Comparison of ENCODE assay signal across 14 cellular contexts in the genomic region with DNA sequence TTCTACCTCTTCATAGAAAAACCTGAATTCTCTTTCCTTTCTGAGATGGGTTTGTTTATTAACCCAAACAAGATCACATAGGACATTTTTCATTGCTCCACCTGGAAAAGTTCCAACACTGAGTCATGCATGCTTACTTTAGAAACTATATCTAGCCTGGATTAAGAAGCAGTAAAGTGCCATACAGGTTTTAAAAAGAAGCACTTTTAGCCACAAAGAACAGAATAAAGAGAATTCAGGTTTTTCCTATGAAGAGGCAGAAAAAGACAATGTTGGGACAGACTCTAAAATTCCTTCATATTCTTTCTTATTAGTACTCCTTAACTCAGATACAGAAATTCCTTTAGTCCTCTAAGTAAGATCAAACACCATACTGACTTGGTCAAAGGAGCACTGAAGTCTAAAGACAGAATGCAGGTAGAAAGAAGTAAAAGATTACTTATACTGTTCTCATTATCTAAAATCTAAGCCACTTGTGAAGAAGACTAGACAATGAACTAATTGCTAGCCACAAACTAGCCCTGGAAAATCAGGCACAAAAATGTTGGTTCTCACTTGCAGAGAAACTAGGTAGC.
A peak's percentile ranks its signal among the peaks of the same experiment; 100 is the strongest.
DNase-seq lines count a peak whose midpoint lies in the region; ATAC-seq and TF ChIP-seq lines count a peak whose summit lies in the region.
"Had no signal": no experiment of that assay in that cellular context is flagged by ENCODE, and none has a peak within 500 bp of the region (broad histone marks: within the 10 kb centered on the region; RNA-seq: fewer than 3 reads in every experiment).

No MANE protein-coding gene starts in this region.

- peak; percentile 73 to 94 (median 80) for ATAC-seq in right lobe of liver
- ATAC-seq in HG02623 (IDR thresholded peaks at IDR 0.05; ENCODE audit: unreplicated experiment): no peak
- ATAC-seq in upper lobe of right lung: no peak
- ATAC-seq: Panc1 had no signal

- no peak for TF ChIP-seq EP300 in tibial nerve (IDR thresholded peaks at IDR 0.05)

- H3K4me3 ChIP-seq in A673 (ENCODE audit: low read depth, low read length, poor library complexity, severe bottlenecking) (no peak overlapping the region), right lobe of liver (no peak overlapping the region), tibial nerve (no peak overlapping the region), upper lobe of right lung (no peak overlapping the region)
- H3K4me3 ChIP-seq: BLaER1 treated with 17β-estradiol and CSF1 and Interleukin-3, amounts not matched to agents 10 nM and 100 nM; lung had no signal

- H3K27ac ChIP-seq in A673 (ENCODE audit: low read depth, low read length, poor library complexity, severe bottlenecking) (no peak overlapping the region), right lobe of liver (no peak overlapping the region), tibial nerve (peak overlapping the region in 2 of 4 donors; percentile 2 to 18), upper lobe of right lung (no peak overlapping the region)
- H3K27ac ChIP-seq: BLaER1 treated with 17β-estradiol and CSF1 and Interleukin-3, amounts not matched to agents 10 nM and 100 nM had no signal

- no peaks in the 10 kb centered on the region for H3K9me3 ChIP-seq in A673 (ENCODE audit: low read depth, low read length, poor library complexity, severe bottlenecking)
- H3K9me3 ChIP-seq in right lobe of liver: no peaks in the 10 kb centered on the region
- H3K9me3 ChIP-seq in tibial nerve: no peaks in the 10 kb centered on the region
- H3K9me3 ChIP-seq in upper lobe of right lung: no peaks in the 10 kb centered on the region
- H3K9me3 ChIP-seq: BLaER1 treated with 17β-estradiol and CSF1 and Interleukin-3, amounts not matched to agents 10 nM and 100 nM had no signal

- no peak overlapping the region for H3K4me3 Mint-ChIP-seq in chondrocyte (ENCODE audit: unreplicated experiment)
- H3K4me3 Mint-ChIP-seq: activated CD4-positive, alpha-beta T cell treated with anti-CD3 and anti-CD28 coated beads, Interleukin-2, amount 10 ng/mL, durations not matched to agents 7 days and 5 days; central memory CD8-positive, alpha-beta T cell had no signal

- BruUV-seq in A673 (replicated peaks; lab: Mats Ljungman, UMichigan): no TSS peak

- H3K27me3 Mint-ChIP-seq in chondrocyte (ENCODE audit: low read depth): no peaks in the 10 kb centered on the region
- H3K27me3 Mint-ChIP-seq: activated CD4-positive, alpha-beta T cell treated with anti-CD3 and anti-CD28 coated beads, Interleukin-2, amount 10 ng/mL, durations not matched to agents 7 days and 5 days; central memory CD8-positive, alpha-beta T cell had no signal

- TF ChIP-seq POLR2A in right lobe of liver (IDR thresholded peaks at IDR 0.05): no peak
- TF ChIP-seq POLR2A in tibial nerve (IDR thresholded peaks at IDR 0.05): no peak

- intact Hi-C loops in A673 (cut with micrococcal nuclease; ENCODE audit: unreplicated experiment) (no loop called here), right lobe of liver (cut with DNase I) (no loop called here), upper lobe of right lung (cut with DNase I) (no loop called here)

- peaks cover 8% of the 10 kb centered on the region for H3K9me3 Mint-ChIP-seq in chondrocyte (ENCODE audit: low read depth)

- no peaks in the 10 kb centered on the region for H3K36me3 ChIP-seq in A673 (ENCODE audit: insufficient read depth, low read length, poor library complexity, severe bottlenecking)
- no peaks in the 10 kb centered on the region for H3K36me3 ChIP-seq in right lobe of liver
- H3K36me3 ChIP-seq in tibial nerve: peaks cover 0 to 13% (median 0%) of the 10 kb centered on the region in 3 donors
- H3K36me3 ChIP-seq in upper lobe of right lung: no peaks in the 10 kb centered on the region
- H3K36me3 ChIP-seq: BLaER1 treated with 17β-estradiol and CSF1 and Interleukin-3, amounts not matched to agents 10 nM and 100 nM had no signal

- CTCF ChIA-PET in A673 (lab: Charles Lee): no interaction called here

- TF ChIP-seq CTCF in A673 (conservative IDR thresholded peaks at IDR 0.05; ENCODE audit: low read depth, low read length): no peak
- TF ChIP-seq CTCF in chondrocyte (IDR thresholded peaks at IDR 0.05): no peak
- TF ChIP-seq CTCF in right lobe of liver (IDR thresholded peaks at IDR 0.05): no peak
- TF ChIP-seq CTCF in tibial nerve (IDR thresholded peaks at IDR 0.05): no peak
- TF ChIP-seq CTCF in upper lobe of right lung (IDR thresholded peaks at IDR 0.05): no peak

- H3K36me3 Mint-ChIP-seq in chondrocyte (ENCODE audit: low read depth): peaks cover 11% of the 10 kb centered on the region

- DNase-seq in A673 (ENCODE audit: low spot score) (peak; percentile 29), HT1080 (ENCODE audit: low read depth) (peak; percentile 71), chondrocyte (ENCODE audit: low spot score) (no peak), right lobe of liver (no peak), AML-193 (lab: John Stamatoyannopoulos, UW) (no peak), tibial nerve (ENCODE audit: low spot score in 2 of 2) (no peak), upper lobe of right lung (no peak)
- DNase-seq: activated CD4-positive, alpha-beta T cell treated with anti-CD3 and anti-CD28 coated beads, Interleukin-2, amount 10 ng/mL, durations not matched to agents 7 days and 5 days; stimulated activated CD4-positive, alpha-beta T cell treated with anti-CD3 and anti-CD28 coated beads, Interleukin-1b, Interleukin-23, amount 100 ng/mL, for 48 hours had no signal

- H3K27me3 ChIP-seq in A673 (replicated peaks; ENCODE audit: insufficient read depth, low read depth, low read length, poor library complexity): no peaks in the 10 kb centered on the region
- H3K27me3 ChIP-seq in right lobe of liver: no peaks in the 10 kb centered on the region
- no peaks in the 10 kb centered on the region for H3K27me3 ChIP-seq in tibial nerve
- H3K27me3 ChIP-seq in upper lobe of right lung: no peaks in the 10 kb centered on the region
- H3K27me3 ChIP-seq: BLaER1 treated with 17β-estradiol and CSF1 and Interleukin-3, amounts not matched to agents 10 nM and 100 nM had no signal

- peak overlapping the region; percentile 39 for H3K27ac Mint-ChIP-seq in chondrocyte (ENCODE audit: unreplicated experiment)

- H3K4me1 Mint-ChIP-seq in chondrocyte (ENCODE audit: low read depth): peaks cover 31% of the 10 kb centered on the region
- H3K4me1 Mint-ChIP-seq: activated CD4-positive, alpha-beta T cell treated with anti-CD3 and anti-CD28 coated beads, Interleukin-2, amount 10 ng/mL, durations not matched to agents 7 days and 5 days had no signal

- H3K4me1 ChIP-seq in A673 (ENCODE audit: insufficient read depth, low read length, poor library complexity, severe bottlenecking): no peaks in the 10 kb centered on the region
- H3K4me1 ChIP-seq in right lobe of liver: peaks cover 0 to 9% (median 2%) of the 10 kb centered on the region in 4 donors
- H3K4me1 ChIP-seq in tibial nerve: peaks cover 0 to 10% (median 0%) of the 10 kb centered on the region in 4 donors
- H3K4me1 ChIP-seq in upper lobe of right lung: peaks cover 10% of the 10 kb centered on the region
- H3K4me1 ChIP-seq: BLaER1 treated with 17β-estradiol and CSF1 and Interleukin-3, amounts not matched to agents 10 nM and 100 nM had no signal

- POLR2A ChIA-PET in A673 (lab: Charles Lee; ENCODE audit: low non-redundant PET): no interaction called here

Comparison
In these comparisons a context has a peak if more than half of its experiments do, and no peak if none do; other contexts are left out.
1. DNase-seq: peak in A673 (single experiment) and HT1080 (single experiment); none in chondrocyte (single experiment), right lobe of liver (0 of 3), AML-193 (0 of 2), tibial nerve (0 of 2) and upper lobe of right lung (single experiment).
2. ATAC-seq: peak in right lobe of liver (4 of 4); none in HG02623 (single experiment) and upper lobe of right lung (single experiment).